ENCODE assay signal across 1 cellular context in genomic region chr21:36155603-36156338, GRCh38.
TF ChIP-seq lines count a peak whose summit lies in the region.

No MANE protein-coding gene starts in this region.

TF ChIP-seq in SK-N-SH treated with all-trans-retinoic acid at 6 μM for 48 hours, 23 proteins besides CTCF, POLR2A, EP300 and RAD21 (continued from another document):
- no peak for TF ChIP-seq TSHZ2 (CRISPR knock-in tag; IDR thresholded peaks at IDR 0.05)
- TF ChIP-seq ZNF70 (CRISPR knock-in tag; IDR thresholded peaks at IDR 0.05), result no peak
- TF ChIP-seq ZNF565 (CRISPR knock-in tag; conservative IDR thresholded peaks at IDR 0.05; ENCODE audit: low read depth), result no peak
- no peak for TF ChIP-seq ARNTL (CRISPR knock-in tag; IDR thresholded peaks at IDR 0.05; ENCODE audit: borderline replicate concordance, low read depth)
- no peak for TF ChIP-seq ZC3H10 (CRISPR knock-in tag; IDR thresholded peaks at IDR 0.05)
- TF ChIP-seq OSR1 (CRISPR knock-in tag; IDR thresholded peaks at IDR 0.05), result no peak
- no peak for TF ChIP-seq BACH2 (CRISPR knock-in tag; IDR thresholded peaks at IDR 0.05; ENCODE audit: borderline replicate concordance)
- TF ChIP-seq, protein P1, sequence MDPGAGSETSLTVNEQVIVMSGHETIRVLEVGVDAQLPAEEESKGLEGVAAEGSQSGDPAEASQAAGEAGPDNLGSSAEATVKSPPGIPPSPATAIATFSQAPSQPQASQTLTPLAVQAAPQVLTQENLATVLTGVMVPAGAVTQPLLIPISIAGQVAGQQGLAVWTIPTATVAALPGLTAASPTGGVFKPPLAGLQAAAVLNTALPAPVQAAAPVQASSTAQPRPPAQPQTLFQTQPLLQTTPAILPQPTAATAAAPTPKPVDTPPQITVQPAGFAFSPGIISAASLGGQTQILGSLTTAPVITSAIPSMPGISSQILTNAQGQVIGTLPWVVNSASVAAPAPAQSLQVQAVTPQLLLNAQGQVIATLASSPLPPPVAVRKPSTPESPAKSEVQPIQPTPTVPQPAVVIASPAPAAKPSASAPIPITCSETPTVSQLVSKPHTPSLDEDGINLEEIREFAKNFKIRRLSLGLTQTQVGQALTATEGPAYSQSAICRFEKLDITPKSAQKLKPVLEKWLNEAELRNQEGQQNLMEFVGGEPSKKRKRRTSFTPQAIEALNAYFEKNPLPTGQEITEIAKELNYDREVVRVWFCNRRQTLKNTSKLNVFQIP (CRISPR knock-in tag; IDR thresholded peaks at IDR 0.05; ENCODE audit: borderline replicate concordance, low read depth), result no peak
- TF ChIP-seq SNAI2 (CRISPR knock-in tag; IDR thresholded peaks at IDR 0.05), result no peak
- no peak for TF ChIP-seq ZFP30 (CRISPR knock-in tag; IDR thresholded peaks at IDR 0.05)
